20 cellular contexts compared by ENCODE assay signal in the genomic region with DNA sequence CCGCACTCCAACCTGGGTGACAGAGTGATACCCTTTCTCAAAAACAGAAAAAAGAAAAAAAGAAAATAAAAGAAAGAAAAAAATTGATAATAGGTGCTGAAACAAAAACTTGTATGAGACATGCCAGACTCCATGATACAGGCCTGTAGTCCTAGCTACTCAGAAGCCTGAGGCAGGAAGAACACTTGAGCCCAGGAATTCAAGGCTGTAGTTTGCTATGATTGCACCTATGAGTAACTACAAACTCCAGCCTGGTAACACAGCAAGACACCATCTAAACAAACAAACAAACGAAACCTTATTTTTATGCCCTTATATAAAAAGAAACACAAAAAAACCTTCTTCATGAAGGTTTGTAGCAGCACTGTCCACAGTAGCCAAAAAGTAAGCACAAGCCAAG. TPM values are rescaled to one million over a fixed set of nuclear protein-coding genes. Genes with fewer than 3 reads are reported as not detected.
DNase-seq lines count a peak whose midpoint lies in the region; ATAC-seq, FAIRE-seq and TF ChIP-seq lines count a peak whose summit lies in the region.
"Had no signal": no experiment of that assay in that cellular context is flagged by ENCODE, and none has a peak within 500 bp of the region (broad histone marks: within the 10 kb centered on the region; RNA-seq: fewer than 3 reads in every experiment).

No MANE protein-coding gene starts in this region.

- no peak overlapping the region for H2AK5ac ChIP-seq in IMR-90 (ENCODE audit: low read depth, low read length)

- FAIRE-seq in D721Med (lab: Jason Lieb, UNC) = no peak
- FAIRE-seq: G401.6, GM12892 had no signal

- no peak for ATAC-seq in IMR-90 (ENCODE audit: low read depth)
- ATAC-seq in upper lobe of right lung = no peak
- ATAC-seq: CD8-positive, alpha-beta T cell; HCT116 had no signal

- dilution Hi-C loops in IMR-90 (cut with HindIII; ENCODE audit: low sequenced_read_pairs, unreplicated experiment) = no loop called here

- H3K9me3 ChIP-seq in IMR-90 (ENCODE audit: control insufficient read depth, insufficient read depth, low read length) (no peaks in the 10 kb centered on the region), upper lobe of right lung (no peaks in the 10 kb centered on the region)

- peaks cover 0 to 2% (median 0%) of the 10 kb centered on the region in 7 donors for H3K9me3 Mint-ChIP-seq in CD14-positive monocyte
- H3K9me3 Mint-ChIP-seq: CD8-positive, alpha-beta T cell had no signal

- H4K20me1 ChIP-seq in IMR-90 (ENCODE audit: insufficient read depth, low read length) = no peaks in the 10 kb centered on the region

- H3K79me1 ChIP-seq in IMR-90 (ENCODE audit: low read depth in 1 of 2, low read length in 2 of 2) = no peaks in the 10 kb centered on the region

- TF ChIP-seq RAD21 in IMR-90 (IDR thresholded peaks at IDR 0.05; ENCODE audit: low read length) = no peak

- in situ Hi-C loops in IMR-90 (cut with MboI; ENCODE audit: low sequenced_read_pairs) = no loop called here

- no peak overlapping the region for H3K4ac ChIP-seq in IMR-90 (ENCODE audit: low read depth, low read length)

- peaks cover 70% of the 10 kb centered on the region for H3K4me1 Mint-ChIP-seq in CD14-positive monocyte

- no TSS peak for BruUV-seq in IMR-90 (replicated peaks; lab: Mats Ljungman, UMichigan)

- POLR2A ChIA-PET in IMR-90 (lab: Charles Lee; ENCODE audit: unreplicated experiment) = interaction anchor here (0.6 kb wide), 1 partner anchor 33 kb away, joined by 4 read pairs; no protein-coding TSS in a partner anchor

- TF ChIP-seq POLR2A in IMR-90 (IDR thresholded peaks at IDR 0.05; ENCODE audit: low read depth, low read length) = no peak

- peak overlapping the region in 4 of 7 donors; percentile 54 to 79 (median 72) for H3K27ac Mint-ChIP-seq in CD14-positive monocyte
- H3K27ac Mint-ChIP-seq: CD8-positive, alpha-beta T cell had no signal

- H3K56ac ChIP-seq in IMR-90 (ENCODE audit: extremely low read depth, insufficient read depth, low read length) = no peak overlapping the region

- H4K91ac ChIP-seq in IMR-90 (ENCODE audit: insufficient read depth, low read depth, low read length) = no peak overlapping the region

- H3K4me1 ChIP-seq in IMR-90 (ENCODE audit: control insufficient read depth, insufficient read depth, low read length) (peaks cover 3% of the 10 kb centered on the region), upper lobe of right lung (peaks cover 18% of the 10 kb centered on the region)

- no peak overlapping the region for H4K8ac ChIP-seq in IMR-90 (ENCODE audit: low read depth in 2 of 2, low read length in 2 of 2)

- H3K4me3 ChIP-seq in IMR-90 (ENCODE audit: insufficient read depth, low read depth, low read length) = no peak overlapping the region
- H3K4me3 ChIP-seq in epithelial cell of esophagus (ENCODE audit: low read length) = no peak overlapping the region
- no peak overlapping the region for H3K4me3 ChIP-seq in upper lobe of right lung

- H3K36me3 Mint-ChIP-seq in CD14-positive monocyte = no peaks in the 10 kb centered on the region
- H3K36me3 Mint-ChIP-seq: CD8-positive, alpha-beta T cell had no signal

- no peak overlapping the region for H2BK15ac ChIP-seq in IMR-90 (ENCODE audit: low read depth, low read length)

- H4K5ac ChIP-seq in IMR-90 (ENCODE audit: low read depth, low read length) = no peak overlapping the region

- H3K4me2 ChIP-seq in IMR-90 (ENCODE audit: low read depth, low read length) = no peak overlapping the region
- H3K4me2 ChIP-seq: KMS-11 had no signal

- no peak overlapping the region for H2BK20ac ChIP-seq in IMR-90 (ENCODE audit: low read depth, low read length)

- H3K36me3 ChIP-seq in IMR-90 (ENCODE audit: control insufficient read depth, insufficient read depth, low read length) (no peaks in the 10 kb centered on the region), upper lobe of right lung (no peaks in the 10 kb centered on the region)
- H3K36me3 ChIP-seq: BE2C had no signal

- H3K18ac ChIP-seq in IMR-90 (ENCODE audit: low read depth, low read length) = no peak overlapping the region

- no peak overlapping the region for H3K4me3 Mint-ChIP-seq in CD14-positive monocyte
- H3K4me3 Mint-ChIP-seq: CD8-positive, alpha-beta T cell had no signal

- DNase-seq in CD14-positive monocyte (ENCODE audit: low spot score) (no peak), IMR-90 (no peak), epithelial cell of esophagus (ENCODE audit: low read depth) (peak; percentile 27), D721Med (ENCODE audit: insufficient read length, low spot score) (no peak), NCI-H526 treated with DMSO at 0.1 percent for 48 hours (lab: John Stamatoyannopoulos, UW) (no peak), upper lobe of right lung (no peak), kidney tubule cell (ENCODE audit: low spot score) (no peak)
- DNase-seq: BE2C; Calu3; CD8-positive, alpha-beta T cell; DMS 273 treated with DMSO at 0.1 percent for 48 hours; DMS53; DND-41; EL; GOT3; H7 had no signal

- H3K27ac ChIP-seq in IMR-90 (ENCODE audit: insufficient read depth, low read length) = no peak overlapping the region
- no peak overlapping the region for H3K27ac ChIP-seq in upper lobe of right lung
- H3K27ac ChIP-seq: KMS-11 had no signal

- no peak overlapping the region for H3K9ac ChIP-seq in IMR-90 (ENCODE audit: low read depth, low read length)
- H3K9ac ChIP-seq: KMS-11 had no signal

- H3K27me3 Mint-ChIP-seq in CD14-positive monocyte (ENCODE audit: low read depth in 3 of 3) = peaks cover 0 to 5% (median 0%) of the 10 kb centered on the region in 3 donors

- peaks cover 11% of the 10 kb centered on the region; the same call in 1 of the 2 replicates for H3K27me3 ChIP-seq in IMR-90 (ENCODE audit: control insufficient read depth, insufficient read depth, low read length)
- no peaks in the 10 kb centered on the region for H3K27me3 ChIP-seq in upper lobe of right lung
- H3K27me3 ChIP-seq: BE2C had no signal

- no peak overlapping the region for H3K23ac ChIP-seq in IMR-90 (ENCODE audit: low read depth, low read length)

- no peak overlapping the region for H2AFZ ChIP-seq in IMR-90 (replicated peaks; ENCODE audit: low read length, poor library complexity)

- TF ChIP-seq CTCF in CD14-positive monocyte (IDR thresholded peaks at IDR 0.05) (no peak), IMR-90 (conservative IDR thresholded peaks at IDR 0.05; ENCODE audit: low read depth, low read length) (no peak), epithelial cell of esophagus (IDR thresholded peaks at IDR 0.05; ENCODE audit: insufficient read depth, low read depth, low read length, missing control alignments) (no peak), D721Med (IDR thresholded peaks at IDR 0.05; ENCODE audit: insufficient read depth, missing control alignments) (no peak), upper lobe of right lung (IDR thresholded peaks at IDR 0.05) (no peak)

- CTCF ChIA-PET in IMR-90 (lab: Yijun Ruan, JAX) = no interaction called here

- H2BK120ac ChIP-seq in IMR-90 (ENCODE audit: low read depth, low read length) = no peak overlapping the region

- H2AK9ac ChIP-seq in IMR-90 (replicated peaks; ENCODE audit: low read depth, low read length, poor library complexity) = no peak overlapping the region

- WGBS in IMR-90 (ENCODE audit: extremely low coverage in 2 of 2, insufficient read length in 1 of 2), 2 experiments = no CpG with 5 or more reads among the region's 2 CpGs

- H3K14ac ChIP-seq in IMR-90 (replicated peaks; ENCODE audit: low read depth, low read length) = 0 out of 2 replicates have a peak overlapping the region, but pooled peaks have one; percentile 41

- no peak overlapping the region for H2BK5ac ChIP-seq in IMR-90 (ENCODE audit: low read depth, low read length, poor library complexity, severe bottlenecking)

- intact Hi-C loops in CD14-positive monocyte (cut with micrococcal nuclease) (no loop called here), IMR-90 (cut with micrococcal nuclease) (no loop called here), upper lobe of right lung (cut with DNase I) (no loop called here)

- H3K9me1 ChIP-seq in IMR-90 (ENCODE audit: insufficient read depth, low read length) = 0 out of 2 replicates have a peak, but pooled peaks cover 3% of the 10 kb centered on the region

TF ChIP-seq in IMR-90, 13 proteins besides CTCF, POLR2A, EP300 and RAD21 (continues in another document):
- TF ChIP-seq RCOR1 (IDR thresholded peaks at IDR 0.05; ENCODE audit: insufficient replicate concordance, low read length) (no peak), ELK1 (IDR thresholded peaks at IDR 0.05; ENCODE audit: borderline replicate concordance, low read depth, low read length) (no peak), CHD1 (IDR thresholded peaks at IDR 0.05; ENCODE audit: low read depth, low read length) (no peak), USF2 (IDR thresholded peaks at IDR 0.05; ENCODE audit: low read depth, low read length) (no peak), CEBPB (IDR thresholded peaks at IDR 0.05; ENCODE audit: low read depth, low read length) (no peak), MAFK (IDR thresholded peaks at IDR 0.05; ENCODE audit: low read depth, low read length) (no peak), SMC3 (IDR thresholded peaks at IDR 0.05; ENCODE audit: low read depth, low read length) (no peak)

RNA-seq across cellular contexts. Expression of gene CMTM4, which starts 5.0 kb away (rescaled TPM):
- polyA plus RNA-seq in CD14-positive monocyte (under 1 TPM; 0.41 to 0.45 TPM), IMR-90 (2012; rRNA removed) (8.3 and 9.0 TPM in 2 replicates)
- total RNA-seq in IMR-90 (2012; rRNA removed) (14.5 and 15.8 TPM in 2 replicates), upper lobe of right lung (58.0 TPM)
- 6.4 and 6.6 TPM in 2 replicates for polyA plus RNA-seq in IMR-90 (2012; cell fraction: cytosol; rRNA removed)
- polyA plus RNA-seq in IMR-90 (2012; cell fraction: nucleus; rRNA removed; ENCODE audit: low replicate concordance) = 9.1 and 16.7 TPM in 2 replicates

RNA-seq across cellular contexts. Expression of gene DYNC1LI2, which starts 49.9 kb away (rescaled TPM):
- 10 to 100 TPM; 14.9 to 23.9 TPM for polyA plus RNA-seq in CD14-positive monocyte
- 88.4 and 98.9 TPM in 2 replicates for total RNA-seq in IMR-90 (2012; rRNA removed)
- polyA plus RNA-seq in IMR-90 (2012; rRNA removed) = 54.2 and 65.3 TPM in 2 replicates
- 132 and 238 TPM in 2 replicates for polyA plus RNA-seq in IMR-90 (2012; cell fraction: cytosol; rRNA removed)
- 144 and 334 TPM in 2 replicates for polyA plus RNA-seq in IMR-90 (2012; cell fraction: nucleus; rRNA removed; ENCODE audit: low replicate concordance)
- total RNA-seq in upper lobe of right lung = 122 TPM
